Comparison of ENCODE assay signal across 21 cellular contexts in the genomic region with DNA sequence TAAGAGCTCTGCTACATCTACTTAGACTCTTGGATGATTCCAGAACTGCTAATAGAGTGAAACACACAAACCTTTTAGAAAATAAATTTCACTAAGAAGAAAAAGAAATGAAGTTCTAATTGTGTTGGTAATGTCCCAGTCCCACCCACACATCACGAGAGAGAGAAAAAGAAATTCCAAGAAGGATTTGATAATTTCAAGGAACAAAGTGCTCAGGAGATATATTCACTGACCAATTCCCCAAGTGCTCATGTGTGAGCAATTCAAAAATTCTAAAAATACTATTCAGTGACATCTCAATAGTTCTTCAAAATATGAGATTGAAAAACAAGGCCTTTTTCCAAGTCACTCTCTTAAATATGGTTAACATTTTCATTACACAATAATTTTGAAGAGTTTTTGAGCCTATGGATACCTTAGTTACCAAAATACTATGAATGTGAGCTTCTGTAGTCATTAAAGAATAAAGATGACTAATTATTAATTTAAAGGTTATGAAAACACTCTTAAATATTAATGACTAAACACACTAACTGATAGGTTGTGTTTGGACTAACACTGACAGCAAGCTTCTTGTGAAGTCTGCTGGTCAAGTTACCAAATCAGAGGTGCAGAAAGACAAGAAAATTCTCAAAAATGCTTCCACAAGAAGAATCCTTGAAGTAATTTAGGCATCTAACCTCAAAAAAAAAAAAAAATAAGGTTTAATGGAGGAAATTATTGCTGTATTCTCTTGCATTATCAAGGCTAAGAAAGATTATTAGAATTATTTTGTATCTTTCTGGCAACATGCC.
DNase-seq lines count a peak whose midpoint lies in the region; ATAC-seq, FAIRE-seq and TF ChIP-seq lines count a peak whose summit lies in the region.
"Had no signal": no experiment of that assay in that cellular context is flagged by ENCODE, and none has a peak within 500 bp of the region (broad histone marks: within the 10 kb centered on the region; RNA-seq: fewer than 3 reads in every experiment).

No MANE protein-coding gene starts in this region.

- H3K36me3 ChIP-seq in GM23248 (ENCODE audit: low read depth) (no peaks in the 10 kb centered on the region), astrocyte (ENCODE audit: insufficient read depth, low read length) (no peaks in the 10 kb centered on the region), mesendoderm (ENCODE audit: control insufficient read depth, insufficient read depth, low read length) (no peaks in the 10 kb centered on the region), smooth muscle cell (ENCODE audit: low read depth) (no peaks in the 10 kb centered on the region)
- H3K36me3 ChIP-seq: BE2C had no signal

- H3K27ac Mint-ChIP-seq in astrocyte (ENCODE audit: unreplicated experiment) = no peak overlapping the region
- H3K27ac Mint-ChIP-seq: CD4-positive, alpha-beta T cell had no signal

- peak overlapping the region; percentile 69 for H2BK5ac ChIP-seq in mesendoderm (ENCODE audit: low read length)

- H3K79me2 ChIP-seq in GM23248 (ENCODE audit: insufficient read depth) = no peaks in the 10 kb centered on the region
- H3K79me2 ChIP-seq in astrocyte (ENCODE audit: insufficient read depth, low read length) = no peaks in the 10 kb centered on the region
- no peaks in the 10 kb centered on the region for H3K79me2 ChIP-seq in mesendoderm (ENCODE audit: control insufficient read depth, insufficient read depth, low read length)
- no peaks in the 10 kb centered on the region for H3K79me2 ChIP-seq in smooth muscle cell (ENCODE audit: low read depth)

- H2BK15ac ChIP-seq in mesendoderm (replicated peaks; ENCODE audit: low read depth) = no peak overlapping the region

- H4K20me1 ChIP-seq in GM23248 (ENCODE audit: insufficient read depth) (no peaks in the 10 kb centered on the region), astrocyte (ENCODE audit: insufficient read depth, low read length) (no peaks in the 10 kb centered on the region), smooth muscle cell (ENCODE audit: low read depth) (peaks cover 4% of the 10 kb centered on the region)

- no peak for DNase-seq in GM23248
- no peak for DNase-seq in astrocyte (ENCODE audit: low read depth)
- DNase-seq in mesendoderm = no peak
- DNase-seq in smooth muscle cell (lab: John Stamatoyannopoulos, UW; ENCODE audit: unreplicated experiment) = no peak
- DNase-seq in NOMO-1 treated with dmso at 0.1 percent for 144 hours (lab: John Stamatoyannopoulos, UW; ENCODE audit: unreplicated experiment) = no peak
- DNase-seq: BE2C; CD4-positive, alpha-beta T cell; EL; KBM-7; MV-4-11; NCI-H1436; NCI-H1930; NCI-H524; NCI-H82; PC-3 had no signal

- H3K4me3 Mint-ChIP-seq in astrocyte (ENCODE audit: unreplicated experiment) = no peak overlapping the region
- H3K4me3 Mint-ChIP-seq: CD4-positive, alpha-beta T cell had no signal

- H3K4me1 ChIP-seq in GM23248 (ENCODE audit: insufficient read depth) (no peaks in the 10 kb centered on the region), astrocyte (ENCODE audit: insufficient read depth, low read length) (no peaks in the 10 kb centered on the region), mesendoderm (ENCODE audit: control insufficient read depth, low read depth, low read length) (peaks cover 3% of the 10 kb centered on the region), smooth muscle cell (ENCODE audit: low read depth) (peaks cover 25% of the 10 kb centered on the region)
- H3K4me1 ChIP-seq: BE2C had no signal

- in situ Hi-C loops in GM23248 (cut with MboI) = no loop called here

- H3K4me3 ChIP-seq in GM23248 (no peak overlapping the region), astrocyte (ENCODE audit: insufficient read depth, low read depth, low read length) (no peak overlapping the region), mesendoderm (ENCODE audit: low read length) (no peak overlapping the region), smooth muscle cell (no peak overlapping the region)
- H3K4me3 ChIP-seq: GM12878 had no signal

- no peak overlapping the region for H4K8ac ChIP-seq in mesendoderm (ENCODE audit: low read depth, low read length)

- H3K27me3 ChIP-seq in GM23248 (replicated peaks; ENCODE audit: insufficient read depth) = no peaks in the 10 kb centered on the region
- H3K27me3 ChIP-seq in astrocyte (ENCODE audit: insufficient read depth, low read length) = no peaks in the 10 kb centered on the region
- no peaks in the 10 kb centered on the region for H3K27me3 ChIP-seq in mesendoderm (ENCODE audit: insufficient read depth, low read length, poor library complexity)
- no peaks in the 10 kb centered on the region for H3K27me3 ChIP-seq in smooth muscle cell (ENCODE audit: low read depth)
- H3K27me3 ChIP-seq: BE2C had no signal

- no peak for ATAC-seq in GM18861 (IDR thresholded peaks at IDR 0.05; ENCODE audit: unreplicated experiment)
- ATAC-seq in GM18511 (IDR thresholded peaks at IDR 0.05; ENCODE audit: unreplicated experiment) = no peak
- ATAC-seq: GM12878, HepG2, PC-3 had no signal

- TF ChIP-seq CTCF in astrocyte (IDR thresholded peaks at IDR 0.05; ENCODE audit: insufficient read depth, low read depth, low read length) (no peak), smooth muscle cell (IDR thresholded peaks at IDR 0.05; ENCODE audit: borderline replicate concordance, insufficient read depth, poor library complexity, severe bottlenecking) (no peak)

- no peaks in the 10 kb centered on the region for H3K27me3 Mint-ChIP-seq in astrocyte (ENCODE audit: low read depth, unreplicated experiment)
- H3K27me3 Mint-ChIP-seq: CD4-positive, alpha-beta T cell had no signal

- no peak overlapping the region for H3K9ac ChIP-seq in GM23248
- no peak overlapping the region for H3K9ac ChIP-seq in astrocyte (ENCODE audit: low read length)
- no peak overlapping the region for H3K9ac ChIP-seq in mesendoderm (ENCODE audit: low read length)
- H3K9ac ChIP-seq in smooth muscle cell (ENCODE audit: low read depth) = no peak overlapping the region

- peaks cover 8% of the 10 kb centered on the region for H3K4me1 Mint-ChIP-seq in astrocyte (ENCODE audit: low read depth, unreplicated experiment)

- H3F3A ChIP-seq in GM23248 (ENCODE audit: insufficient read depth) (no peaks in the 10 kb centered on the region), smooth muscle cell (ENCODE audit: low read depth) (peaks cover 13% of the 10 kb centered on the region)

- H4K5ac ChIP-seq in mesendoderm (ENCODE audit: low read length) = no peak overlapping the region

- no peaks in the 10 kb centered on the region for H3K9me3 ChIP-seq in GM23248 (ENCODE audit: low read depth)
- no peaks in the 10 kb centered on the region for H3K9me3 ChIP-seq in astrocyte (ENCODE audit: insufficient read depth, low read depth, low read length)
- no peaks in the 10 kb centered on the region for H3K9me3 ChIP-seq in smooth muscle cell (replicated peaks; ENCODE audit: low read depth)
- H3K9me3 ChIP-seq: BE2C had no signal

- no peak overlapping the region for H3K27ac ChIP-seq in GM23248
- H3K27ac ChIP-seq in astrocyte (ENCODE audit: low read depth, low read length) = peak overlapping the region; percentile 21
- H3K27ac ChIP-seq in mesendoderm (ENCODE audit: low read depth, low read length) = no peak overlapping the region
- H3K27ac ChIP-seq in smooth muscle cell (ENCODE audit: low read depth) = peak overlapping the region; percentile 69
- H3K27ac ChIP-seq: RWPE1 had no signal

- H2AFZ ChIP-seq in GM23248 (0 out of 2 replicates have a peak overlapping the region, but pooled peaks have one; percentile 5), astrocyte (ENCODE audit: low read depth, low read length) (no peak overlapping the region), smooth muscle cell (ENCODE audit: low read depth) (no peak overlapping the region)

- H3K23ac ChIP-seq in mesendoderm (ENCODE audit: low read length) = no peak overlapping the region

- no peak overlapping the region for H3K4ac ChIP-seq in mesendoderm (ENCODE audit: low read depth, low read length)

- no peaks in the 10 kb centered on the region for H3K9me2 ChIP-seq in GM23248 (ENCODE audit: insufficient read depth)

- H2AK5ac ChIP-seq in mesendoderm (ENCODE audit: low read length) = no peak overlapping the region

- H3K18ac ChIP-seq in mesendoderm (ENCODE audit: low read length) = peak overlapping the region; percentile 94

- FAIRE-seq in astrocyte (lab: Jason Lieb, UNC) = no peak
- FAIRE-seq: GM12878, H1, HepG2 had no signal

- no peak overlapping the region for H2BK120ac ChIP-seq in mesendoderm (ENCODE audit: low read depth, low read length)

- no peaks in the 10 kb centered on the region for H3K9me3 Mint-ChIP-seq in astrocyte (ENCODE audit: unreplicated experiment)

- H3K36me3 Mint-ChIP-seq in astrocyte (ENCODE audit: low read depth, unreplicated experiment) = no peaks in the 10 kb centered on the region

- H3K56ac ChIP-seq in mesendoderm (ENCODE audit: low read length) = no peak overlapping the region

- no peaks in the 10 kb centered on the region for H3K79me1 ChIP-seq in mesendoderm (ENCODE audit: low read length)

- H3K4me2 ChIP-seq in GM23248 (ENCODE audit: unreplicated experiment) (no peak overlapping the region), astrocyte (ENCODE audit: low read length) (no peak overlapping the region), mesendoderm (ENCODE audit: low read length) (no peak overlapping the region), smooth muscle cell (peak overlapping the region; percentile 64)

- WGBS in GM23248 (ENCODE audit: low coverage in 1 of 2, low lambda C conversion rate in 2 of 2, missing lambda C conversion rate in 2 of 2), 2 experiments = 29 to 47% methylated on average over 1 of the region's 1 CpG
- WGBS in mesendoderm (ENCODE audit: extremely low coverage, insufficient coverage, low lambda C conversion rate) = no CpG with 5 or more reads among the region's 1 CpG
- WGBS in smooth muscle cell (ENCODE audit: low lambda C conversion rate) = 61% methylated on average over 1 of the region's 1 CpG

Comparison
In these comparisons a context has a peak if more than half of its experiments do, and no peak if none do; other contexts are left out.
1. H3K27ac ChIP-seq: peak in astrocyte (single experiment) and smooth muscle cell (single experiment); none in GM23248 (single experiment) and mesendoderm (single experiment).